In genomic region chr13:43764349-43764748, GRCh38 we compare ENCODE assay signal across 19 cellular contexts. TPM values are rescaled to one million over a fixed set of nuclear protein-coding genes. Genes with fewer than 3 reads are reported as not detected.
"Had no signal": no experiment of that assay in that cellular context is flagged by ENCODE, and none has a peak within 500 bp of the region (broad histone marks: within the 10 kb centered on the region; RNA-seq: fewer than 3 reads in every experiment).

No MANE protein-coding gene starts in this region.

- H3K36me3 ChIP-seq: colonic mucosa, stomach had no signal

- H2AFZ ChIP-seq: hepatocyte had no signal

- H3K4me3 ChIP-seq: colonic mucosa, hepatocyte, lung, psoas muscle, stomach had no signal

- H3K4me2 ChIP-seq: hepatocyte had no signal

- H3K9me3 ChIP-seq: colonic mucosa, psoas muscle, stomach had no signal

- ATAC-seq: left cardiac atrium; left ventricle myocardium superior; naive thymus-derived CD4-positive, alpha-beta T cell; psoas muscle had no signal

- H3K4me1 ChIP-seq: colonic mucosa had no signal

- H3K79me2 ChIP-seq: hepatocyte had no signal

- H3K27me3 ChIP-seq: colonic mucosa, hepatocyte, stomach had no signal

- H3K27ac ChIP-seq: colonic mucosa, hepatocyte, psoas muscle, stomach had no signal

- DNase-seq: colonic mucosa; dermis blood vessel endothelial cell; erythroblast; foreskin melanocyte; head of caudate nucleus; kidney; left cardiac atrium; left ventricle myocardium superior; mesenchymal stem cell; naive thymus-derived CD4-positive, alpha-beta T cell; nephron progenitor cell; psoas muscle; small intestine; stimulated activated CD4-positive, alpha-beta T cell treated with anti-CD3 and anti-CD28 coated beads, Interleukin-12 subunit alpha, Interleukin-12 subunit beta, amount 100 ng/mL, for 4 hours; stimulated activated naive CD4-positive, alpha-beta T cell; stomach; trophoblast cell had no signal

RNA-seq across cellular contexts. Expression of gene ENOX1, which starts 22.4 kb away (rescaled TPM):
- polyA plus RNA-seq: naive thymus-derived CD4-positive, alpha-beta T cell had no signal
